ENCODE assay signal across 18 cellular contexts in the genomic region with DNA sequence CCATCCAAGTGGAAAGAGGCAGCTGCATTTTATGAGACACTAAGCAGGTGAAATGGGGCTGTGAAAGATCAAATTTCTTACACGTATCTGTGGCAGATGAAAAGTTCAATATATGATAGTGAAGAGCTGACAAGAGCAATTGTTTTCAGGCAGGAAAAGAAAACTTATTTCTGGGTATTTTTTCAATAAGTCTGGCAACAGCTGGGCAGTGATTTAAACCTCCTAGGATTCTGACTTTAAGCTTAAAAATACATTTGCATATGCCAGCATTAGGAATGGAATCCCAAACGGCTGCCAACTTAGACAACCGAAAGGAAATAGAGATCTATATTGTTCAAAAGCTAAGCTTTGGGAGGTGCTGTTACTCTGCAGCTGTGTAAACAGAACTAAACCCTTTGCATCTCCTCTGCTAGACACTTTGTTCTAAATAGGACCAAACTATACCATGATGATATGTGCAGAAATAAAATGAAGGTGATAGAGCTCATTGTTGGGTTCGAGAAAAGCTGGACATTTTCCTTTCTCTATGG. TPM values are rescaled to one million over a fixed set of nuclear protein-coding genes. Genes with fewer than 3 reads are reported as not detected.
DNase-seq lines count a peak whose midpoint lies in the region; ATAC-seq and TF ChIP-seq lines count a peak whose summit lies in the region.
"Had no signal": no experiment of that assay in that cellular context is flagged by ENCODE, and none has a peak within 500 bp of the region (broad histone marks: within the 10 kb centered on the region; RNA-seq: fewer than 3 reads in every experiment).

No MANE protein-coding gene starts in this region.

- no peak overlapping the region for H2BK5ac ChIP-seq in neuronal stem cell (ENCODE audit: low read length)

- no TSS peak for BruUV-seq in A673 (replicated peaks; lab: Mats Ljungman, UMichigan)

- intact Hi-C loops in A673 (cut with micrococcal nuclease; ENCODE audit: unreplicated experiment): no loop called here
- intact Hi-C loops in ovary (cut with DNase I): no loop called here

- no peak overlapping the region for H4K8ac ChIP-seq in neuronal stem cell (ENCODE audit: low read depth, low read length)

- H2AFZ ChIP-seq in neuronal stem cell (ENCODE audit: low read length): no peak overlapping the region
- H2AFZ ChIP-seq: parathyroid adenoma had no signal

- H4K91ac ChIP-seq in neuronal stem cell (ENCODE audit: low read depth, low read length, poor library complexity): no peak overlapping the region

- CTCF ChIA-PET in A673 (lab: Charles Lee): no interaction called here

- no peaks in the 10 kb centered on the region for H3K36me3 ChIP-seq in A673 (ENCODE audit: insufficient read depth, low read length, poor library complexity, severe bottlenecking)
- no peaks in the 10 kb centered on the region for H3K36me3 ChIP-seq in neuronal stem cell (replicated peaks in 1 of 2; ENCODE audit: control insufficient read depth in 2 of 2, insufficient read depth in 2 of 2, low read length in 2 of 2)
- no peaks in the 10 kb centered on the region for H3K36me3 ChIP-seq in ovary
- H3K36me3 ChIP-seq: tibial nerve had no signal

- no peak overlapping the region for H2AK5ac ChIP-seq in neuronal stem cell (ENCODE audit: low read depth, low read length)

- H3K9ac ChIP-seq in neuronal stem cell (ENCODE audit: low read depth, low read length, poor library complexity): no peak overlapping the region
- H3K9ac ChIP-seq: parathyroid adenoma had no signal

- POLR2A ChIA-PET in A673 (lab: Charles Lee; ENCODE audit: low non-redundant PET): no interaction called here

- TF ChIP-seq POLR2A in ovary (IDR thresholded peaks at IDR 0.05): no peak

- no peak overlapping the region for H2BK120ac ChIP-seq in neuronal stem cell (ENCODE audit: low read depth, low read length)

- no peak overlapping the region for H3K14ac ChIP-seq in neuronal stem cell (ENCODE audit: low read length)

- H3K79me1 ChIP-seq in neuronal stem cell (ENCODE audit: low read depth, low read length): no peaks in the 10 kb centered on the region

- no peak overlapping the region for H3K18ac ChIP-seq in neuronal stem cell (ENCODE audit: low read length)

- 0 out of 2 replicates have a peak, but pooled peaks have one; percentile 26 for TF ChIP-seq CTCF in A673 (conservative IDR thresholded peaks at IDR 0.05; ENCODE audit: low read depth, low read length)
- TF ChIP-seq CTCF in ovary (IDR thresholded peaks at IDR 0.05): no peak

- H3K27me3 ChIP-seq in A673 (replicated peaks; ENCODE audit: insufficient read depth, low read depth, low read length, poor library complexity) (no peaks in the 10 kb centered on the region), neuronal stem cell (ENCODE audit: control insufficient read depth in 3 of 3, insufficient read depth in 3 of 3, low read depth in 1 of 3, low read length in 3 of 3) (peaks cover 0 to 7% (median 0%) of the 10 kb centered on the region in 3 experiments), ovary (no peaks in the 10 kb centered on the region)
- H3K27me3 ChIP-seq: tibial nerve had no signal

- H3K4me2 ChIP-seq in neuronal stem cell (ENCODE audit: insufficient read depth, low read length, poor library complexity, severe bottlenecking): no peak overlapping the region
- H3K4me2 ChIP-seq: A549 had no signal

- no peak for ATAC-seq in HG03135 (IDR thresholded peaks at IDR 0.05; ENCODE audit: unreplicated experiment)
- ATAC-seq: A549 had no signal

- no peak overlapping the region for H3K4me3 ChIP-seq in A673 (ENCODE audit: low read depth, low read length, poor library complexity, severe bottlenecking)
- no peak overlapping the region for H3K4me3 ChIP-seq in neuronal stem cell (ENCODE audit: low read length in 2 of 2)
- H3K4me3 ChIP-seq in ovary: no peak overlapping the region
- H3K4me3 ChIP-seq: A549, tibial nerve had no signal

- no peak overlapping the region for H2BK12ac ChIP-seq in neuronal stem cell (ENCODE audit: low read length)

- peak; percentile 43 for DNase-seq in A673 (ENCODE audit: low spot score)
- peak; percentile 29 for DNase-seq in NCI-H1436 (lab: John Stamatoyannopoulos, UW)
- DNase-seq in NCI-H748 (lab: John Stamatoyannopoulos, UW; ENCODE audit: unreplicated experiment): peak; percentile 96
- peak; percentile 65 to 86 for DNase-seq in dermis microvascular lymphatic vessel endothelial cell (ENCODE audit: low read depth in 2 of 2)
- no peak for DNase-seq in activated gamma-delta T cell (lab: John Stamatoyannopoulos, UW)
- no peak for DNase-seq in neuronal stem cell (ENCODE audit: low spot score)
- DNase-seq in ovary: no peak
- DNase-seq: activated naive CD4-positive, alpha-beta T cell treated with anti-CD3 and anti-CD28 coated beads, Interleukin-2, amount 10 ng/mL, durations not matched to agents 7 days and 5 days; CD8-positive, alpha-beta memory T cell; mammary epithelial cell; NCI-H1694 treated with DMSO at 0.1 percent for 48 hours; Right ventricle myocardium superior had no signal

- H3K4ac ChIP-seq in neuronal stem cell (ENCODE audit: low read length): no peak overlapping the region

- WGBS in neuronal stem cell (ENCODE audit: extremely low coverage in 2 of 2, insufficient read length in 2 of 2, insufficient replicate concordance in 1 of 2), 2 donors: no CpG with 5 or more reads among the region's 4 CpGs
- WGBS in ovary, 3 donors: 24 to 25% (median 24%) methylated on average over 4 of the region's 4 CpGs

- H3K9me3 ChIP-seq in A673 (ENCODE audit: low read depth, low read length, poor library complexity, severe bottlenecking): no peaks in the 10 kb centered on the region
- H3K9me3 ChIP-seq in neuronal stem cell (replicated peaks in 1 of 2; ENCODE audit: control insufficient read depth in 2 of 2, insufficient read depth in 1 of 2, low read depth in 1 of 2, low read length in 2 of 2): no peaks in the 10 kb centered on the region
- no peaks in the 10 kb centered on the region for H3K9me3 ChIP-seq in ovary

- peaks cover 5% of the 10 kb centered on the region for H3K4me1 ChIP-seq in A673 (ENCODE audit: insufficient read depth, low read length, poor library complexity, severe bottlenecking)
- no peaks in the 10 kb centered on the region for H3K4me1 ChIP-seq in neuronal stem cell (ENCODE audit: control insufficient read depth in 2 of 2, insufficient read depth in 1 of 2, low read depth in 1 of 2, low read length in 2 of 2)
- no peaks in the 10 kb centered on the region for H3K4me1 ChIP-seq in ovary (ENCODE audit: insufficient read depth)
- H3K4me1 ChIP-seq: A549, parathyroid adenoma, tibial nerve had no signal

- no peak overlapping the region for H2BK15ac ChIP-seq in neuronal stem cell (ENCODE audit: low read length)

- H3K27ac ChIP-seq in A673 (ENCODE audit: low read depth, low read length, poor library complexity, severe bottlenecking) (no peak overlapping the region), neuronal stem cell (replicated peaks; ENCODE audit: low read length) (no peak overlapping the region), ovary (no peak overlapping the region)
- H3K27ac ChIP-seq: A549, epithelial cell of prostate, parathyroid adenoma, tibial nerve had no signal

- TF ChIP-seq EP300 in ovary (IDR thresholded peaks at IDR 0.05): no peak

- H3K23ac ChIP-seq in neuronal stem cell (ENCODE audit: low read depth, low read length, poor library complexity): no peak overlapping the region

RNA-seq across cellular contexts. Expression of a gene that starts 26.1 kb away (rescaled TPM):
- total RNA-seq in A673 (2021) (2.1 and 3.6 TPM in 2 replicates), dermis microvascular lymphatic vessel endothelial cell (11.4 and 14.0 TPM in 2 replicates), ovary (10 to 100 TPM in 3 of 7 donors, 1 to 10 TPM in 4; 4.5 to 19.3 (median 8.4) TPM)
- 0.33 TPM for polyA plus RNA-seq in neuronal stem cell (2013, experiment 1 of 2)
- 0.30 TPM for polyA plus RNA-seq in neuronal stem cell (2013, experiment 2 of 2)
- polyA plus RNA-seq in ovary: 1 to 10 TPM; 4.2 to 6.9 TPM
- total RNA-seq: activated CD8-positive, alpha-beta memory T cell treated with anti-CD3 and anti-CD28 coated beads for 36 hours; CD8-positive, alpha-beta memory T cell had no signal
- polyA plus RNA-seq: CD8-positive, alpha-beta memory T cell had no signal

Comparison
In these comparisons a context has a peak if more than half of its experiments do, and no peak if none do; other contexts are left out.
1. DNase-seq: peak in A673 (single experiment), NCI-H1436 (single experiment), NCI-H748 (single experiment) and dermis microvascular lymphatic vessel endothelial cell (2 of 2); none in activated gamma-delta T cell (single experiment), neuronal stem cell (single experiment) and ovary (0 of 5).